In the genomic region with DNA sequence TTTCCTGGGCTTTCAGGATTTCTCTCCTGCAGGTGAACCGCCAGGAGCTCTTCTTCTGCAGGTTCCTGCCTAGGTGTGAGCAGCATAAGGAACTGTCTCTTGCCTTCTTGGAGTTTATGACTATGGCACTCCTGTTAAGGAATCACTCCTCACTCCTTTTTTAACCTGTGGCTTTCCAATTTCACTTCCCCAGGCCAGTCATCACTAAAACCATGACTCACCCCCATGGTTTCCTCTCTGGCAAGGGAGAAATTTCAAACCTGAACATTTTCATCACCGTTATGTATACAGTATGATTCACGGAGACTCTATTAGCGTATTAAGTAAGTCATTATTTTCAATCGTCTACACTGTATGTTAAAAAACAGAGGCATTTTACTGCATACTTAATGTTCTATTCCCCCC, we compare ENCODE assay signal across 10 cellular contexts.
DNase-seq lines count a peak whose midpoint lies in the region; ATAC-seq, FAIRE-seq and TF ChIP-seq lines count a peak whose summit lies in the region.
"Had no signal": no experiment of that assay in that cellular context is flagged by ENCODE, and none has a peak within 500 bp of the region (broad histone marks: within the 10 kb centered on the region; RNA-seq: fewer than 3 reads in every experiment).

No MANE protein-coding gene starts in this region.

- H3K9me3 ChIP-seq in PC-9 (ENCODE audit: insufficient read depth, low read depth) (no peaks in the 10 kb centered on the region), mucosa of descending colon (no peaks in the 10 kb centered on the region), small intestine (ENCODE audit: control insufficient read depth, low read depth) (no peaks in the 10 kb centered on the region)
- H3K9me3 ChIP-seq: pancreas had no signal

- H3K4me2 ChIP-seq in PC-9 = peak overlapping the region; percentile 31

- peak; percentile 0 to 79 for DNase-seq in PC-9
- DNase-seq in mucosa of descending colon = no peak
- DNase-seq in NCI-H1105 (lab: John Stamatoyannopoulos, UW) = no peak
- no peak for DNase-seq in activated T-helper 1 cell treated with anti-CD3 and anti-CD28 coated beads, Interleukin-12 subunit alpha, Interleukin-12 subunit beta, Interleukin-2, Interleukin-4 antibody, amounts not matched to agents 30 ng/mL and 10 ng/mL and 1 ng/mL, durations not matched to agents 14 hours and 24 hours and 36 hours (ENCODE audit: low spot score)
- DNase-seq in small intestine = no peak
- DNase-seq: pancreas had no signal

- H3K9me3 Mint-ChIP-seq in activated T-helper 1 cell treated with anti-CD3 and anti-CD28 coated beads, Interleukin-12 subunit alpha, Interleukin-12 subunit beta, Interleukin-2, Interleukin-4 antibody, amounts not matched to agents 30 ng/mL and 10 ng/mL and 1 ng/mL, durations not matched to agents 14 hours and 24 hours and 36 hours = no peaks in the 10 kb centered on the region

- H3K4me3 ChIP-seq in PC-9 = no peak overlapping the region
- no peak overlapping the region for H3K4me3 ChIP-seq in mucosa of descending colon
- no peak overlapping the region for H3K4me3 ChIP-seq in small intestine (ENCODE audit: low read depth in 1 of 2, low read length in 2 of 2)
- H3K4me3 ChIP-seq: pancreas had no signal

- BruUV-seq in PC-9 (replicated peaks; lab: Mats Ljungman, UMichigan) = no TSS peak

- intact Hi-C loops in PC-9 (cut with micrococcal nuclease; ENCODE audit: unreplicated experiment) (no loop called here), mucosa of descending colon (cut with DNase I, micrococcal nuclease) (no loop called here)
- intact Hi-C loops in activated T-helper 1 cell treated with anti-CD3 and anti-CD28 coated beads, Interleukin-12 subunit alpha, Interleukin-12 subunit beta, Interleukin-2, Interleukin-4 antibody, amounts not matched to agents 30 ng/mL and 10 ng/mL and 1 ng/mL, durations not matched to agents 14 hours and 24 hours and 36 hours (cut with micrococcal nuclease) = no loop called here

- H4K20me1 ChIP-seq in PC-9 (ENCODE audit: insufficient read depth) = no peaks in the 10 kb centered on the region

- ATAC-seq in GM18873 (IDR thresholded peaks at IDR 0.05; ENCODE audit: low FRiP score, unreplicated experiment) = peak; percentile 38
- ATAC-seq in HG02938 (IDR thresholded peaks at IDR 0.05; ENCODE audit: unreplicated experiment) = peak; percentile 27
- peak; percentile 58 for ATAC-seq in mucosa of descending colon
- no peak for ATAC-seq in GM19397 (IDR thresholded peaks at IDR 0.05; ENCODE audit: unreplicated experiment)

- CTCF ChIA-PET in PC-9 (lab: Charles Lee) = no interaction called here

- H3F3A ChIP-seq in PC-9 (ENCODE audit: insufficient read depth, low read depth) = peaks cover 10% of the 10 kb centered on the region

- FAIRE-seq in small intestine (lab: Jason Lieb, UNC) = no peak
- FAIRE-seq: pancreas had no signal

- no peaks in the 10 kb centered on the region for H3K36me3 ChIP-seq in PC-9 (ENCODE audit: low read depth)
- no peaks in the 10 kb centered on the region for H3K36me3 ChIP-seq in mucosa of descending colon (ENCODE audit: low read depth)
- H3K36me3 ChIP-seq in small intestine (ENCODE audit: control insufficient read depth in 2 of 2, insufficient read depth in 2 of 2, low read length in 2 of 2) = no peaks in the 10 kb centered on the region
- H3K36me3 ChIP-seq: pancreas had no signal

- H3K27ac ChIP-seq in PC-9 = no peak overlapping the region
- no peak overlapping the region for H3K27ac ChIP-seq in small intestine (ENCODE audit: low read depth in 1 of 2, low read length in 1 of 2)

- H3K27me3 Mint-ChIP-seq in activated T-helper 1 cell treated with anti-CD3 and anti-CD28 coated beads, Interleukin-12 subunit alpha, Interleukin-12 subunit beta, Interleukin-2, Interleukin-4 antibody, amounts not matched to agents 30 ng/mL and 10 ng/mL and 1 ng/mL, durations not matched to agents 14 hours and 24 hours and 36 hours (ENCODE audit: insufficient read depth) = peaks cover 12% of the 10 kb centered on the region

- no peak overlapping the region for H2AFZ ChIP-seq in PC-9

- WGBS in small intestine, 3 donors = 78 to 86% (median 80%) methylated on average over 5 of the region's 5 CpGs

- peaks cover 20% of the 10 kb centered on the region for H3K4me1 Mint-ChIP-seq in activated T-helper 1 cell treated with anti-CD3 and anti-CD28 coated beads, Interleukin-12 subunit alpha, Interleukin-12 subunit beta, Interleukin-2, Interleukin-4 antibody, amounts not matched to agents 30 ng/mL and 10 ng/mL and 1 ng/mL, durations not matched to agents 14 hours and 24 hours and 36 hours (ENCODE audit: low read depth)

- POLR2A ChIA-PET in PC-9 (lab: Charles Lee; ENCODE audit: unreplicated experiment) = no interaction called here

- no peak overlapping the region for H3K4me3 Mint-ChIP-seq in activated T-helper 1 cell treated with anti-CD3 and anti-CD28 coated beads, Interleukin-12 subunit alpha, Interleukin-12 subunit beta, Interleukin-2, Interleukin-4 antibody, amounts not matched to agents 30 ng/mL and 10 ng/mL and 1 ng/mL, durations not matched to agents 14 hours and 24 hours and 36 hours
- H3K4me3 Mint-ChIP-seq: activated naive CD8-positive, alpha-beta T cell had no signal

- no peaks in the 10 kb centered on the region for H3K79me2 ChIP-seq in PC-9 (ENCODE audit: low read depth)

- H3K9me2 ChIP-seq in PC-9 (ENCODE audit: insufficient read depth) = no peaks in the 10 kb centered on the region

- no peaks in the 10 kb centered on the region for H3K36me3 Mint-ChIP-seq in activated T-helper 1 cell treated with anti-CD3 and anti-CD28 coated beads, Interleukin-12 subunit alpha, Interleukin-12 subunit beta, Interleukin-2, Interleukin-4 antibody, amounts not matched to agents 30 ng/mL and 10 ng/mL and 1 ng/mL, durations not matched to agents 14 hours and 24 hours and 36 hours (ENCODE audit: low read depth)
- H3K36me3 Mint-ChIP-seq: activated naive CD8-positive, alpha-beta T cell had no signal

- H3K27me3 ChIP-seq in PC-9 (ENCODE audit: insufficient read depth, low read depth) = no peaks in the 10 kb centered on the region
- no peaks in the 10 kb centered on the region for H3K27me3 ChIP-seq in small intestine (ENCODE audit: control insufficient read depth in 2 of 2, insufficient read depth in 2 of 2, low read length in 2 of 2)
- H3K27me3 ChIP-seq: pancreas had no signal

- no peak for TF ChIP-seq CTCF in PC-9 (conservative IDR thresholded peaks at IDR 0.05)
- no peak for TF ChIP-seq CTCF in mucosa of descending colon (IDR thresholded peaks at IDR 0.05)

- H3K4me1 ChIP-seq in PC-9 (replicated peaks; ENCODE audit: insufficient read depth) (0 out of 2 replicates have a peak, but pooled peaks cover 11% of the 10 kb centered on the region), mucosa of descending colon (ENCODE audit: low read depth) (no peaks in the 10 kb centered on the region), small intestine (ENCODE audit: control insufficient read depth in 2 of 2, insufficient read depth in 1 of 2, low read depth in 1 of 2, low read length in 1 of 2) (no peaks in the 10 kb centered on the region)

- H3K27ac Mint-ChIP-seq in activated T-helper 1 cell treated with anti-CD3 and anti-CD28 coated beads, Interleukin-12 subunit alpha, Interleukin-12 subunit beta, Interleukin-2, Interleukin-4 antibody, amounts not matched to agents 30 ng/mL and 10 ng/mL and 1 ng/mL, durations not matched to agents 14 hours and 24 hours and 36 hours = no peak overlapping the region
- H3K27ac Mint-ChIP-seq: activated naive CD8-positive, alpha-beta T cell had no signal

Comparison
In these comparisons a context has a peak if more than half of its experiments do, and no peak if none do; other contexts are left out.
1. DNase-seq: peak in PC-9 (2 of 2); none in mucosa of descending colon (0 of 3), NCI-H1105 (single experiment), activated T-helper 1 cell treated with anti-CD3 and anti-CD28 coated beads, Interleukin-12 subunit alpha, Interleukin-12 subunit beta, Interleukin-2, Interleukin-4 antibody, amounts not matched to agents 30 ng/mL and 10 ng/mL and 1 ng/mL, durations not matched to agents 14 hours and 24 hours and 36 hours (single experiment) and small intestine (single experiment).